In the genomic region with DNA sequence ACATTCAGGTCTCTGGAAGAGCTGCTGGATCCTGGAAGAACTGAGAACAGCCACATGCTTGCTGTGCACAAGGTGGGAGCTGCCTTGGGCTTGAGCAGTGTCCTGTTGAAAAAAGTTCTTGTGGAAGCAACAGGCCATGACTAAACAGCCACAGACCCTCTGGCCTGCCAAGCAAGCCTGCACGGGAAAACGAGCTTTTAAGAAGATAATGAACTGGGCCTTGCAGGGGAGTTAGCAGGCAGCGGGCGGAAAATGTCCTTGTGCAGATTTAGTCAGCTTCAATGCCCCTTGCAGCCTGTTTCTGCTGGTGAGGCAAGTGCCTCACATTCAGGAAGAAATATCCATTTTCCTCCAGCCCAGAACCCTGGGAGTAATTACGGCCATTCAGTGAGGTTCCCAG, we compare ENCODE assay signal across 26 cellular contexts.
"Had no signal": no experiment of that assay in that cellular context is flagged by ENCODE, and none has a peak within 500 bp of the region (broad histone marks: within the 10 kb centered on the region; RNA-seq: fewer than 3 reads in every experiment).

No MANE protein-coding gene starts in this region.

- H3K36me3 ChIP-seq: adrenal gland, brain microvascular endothelial cell, Peyer's patch had no signal

- H3K9me3 ChIP-seq: adrenal gland, Peyer's patch had no signal

- H3K27me3 ChIP-seq: adrenal gland, brain microvascular endothelial cell, Peyer's patch had no signal

- DNase-seq: activated CD4-positive, alpha-beta T cell treated with anti-CD3 and anti-CD28 coated beads, Interleukin-2, amount 10 ng/mL, durations not matched to agents 24 days and 14 days; activated CD4-positive, alpha-beta T cell treated with anti-CD3 and anti-CD28 coated beads, Interleukin-2, amount 50 U/mL, for 4 hours; activated CD8-positive, alpha-beta T cell treated with anti-CD3 and anti-CD28 coated beads for 36 hours; activated gamma-delta T cell treated with Interleukin-2 at 50 U/mL for 16 hours; activated naive CD4-positive, alpha-beta T cell treated with anti-CD3 and anti-CD28 coated beads for 36 hours; activated T-cell treated with anti-CD3 and anti-CD28 coated beads, Interleukin-2, amount 50 U/mL, for 4 hours; brain microvascular endothelial cell; central memory CD4-positive, alpha-beta T cell; Karpas-422; KBM-7; NCI-H1105; NCI-H1417 treated with DMSO at 0.1 percent for 48 hours; NCI-H187 treated with DMSO at 0.1 percent for 48 hours; NCI-H2081; NCI-H345; NCI-H524 treated with DMSO at 0.1 percent for 48 hours; NK-92 treated with Interleukin-12 subunit alpha and Interleukin-12 subunit beta, amount 100 ng/mL, for 24 hours; PC-3; Peyer's patch; SIG-M5; T1000 had no signal

- H3K4me3 ChIP-seq: adrenal gland, Peyer's patch had no signal

- H3K4me1 ChIP-seq: adrenal gland, Peyer's patch had no signal

- ATAC-seq: activated CD8-positive, alpha-beta T cell treated with anti-CD3 and anti-CD28 coated beads for 36 hours; activated naive CD4-positive, alpha-beta T cell treated with anti-CD3 and anti-CD28 coated beads, Interleukin-2, amount 50 U/mL, for 72 hours; activated T-cell treated with anti-CD3 and anti-CD28 coated beads, Interleukin-2, amount 50 U/mL, for 4 hours; PC-3; Right ventricle myocardium inferior; SK-N-SH treated with all-trans-retinoic acid at 6 μM for 48 hours had no signal

- H3K27ac ChIP-seq: adrenal gland, brain microvascular endothelial cell, Peyer's patch, RWPE1 had no signal
